In the genomic region with DNA sequence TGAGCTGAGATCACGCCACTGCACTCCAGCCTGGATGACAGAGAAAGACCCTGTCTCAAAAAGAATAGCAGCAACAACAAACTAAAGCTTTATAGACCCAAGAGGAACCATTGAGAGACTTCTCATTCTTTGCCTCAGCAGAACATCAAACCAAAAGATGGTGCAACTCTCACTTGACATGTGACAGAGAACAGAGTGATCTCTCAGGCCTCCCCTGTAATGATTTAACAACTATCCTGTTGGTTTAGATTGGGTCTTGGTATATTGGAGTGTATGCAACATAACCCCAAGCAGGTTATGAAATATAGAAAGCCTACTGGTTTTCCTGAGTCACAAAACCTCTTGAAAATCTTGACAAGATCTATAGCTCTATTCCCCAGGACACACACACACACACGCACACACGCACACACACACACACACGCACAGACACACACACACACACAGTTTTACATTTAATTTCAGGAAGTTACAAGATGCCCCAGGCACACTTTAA, we compare ENCODE assay signal across 33 cellular contexts. TPM values are rescaled to one million over a fixed set of nuclear protein-coding genes. Genes with fewer than 3 reads are reported as not detected.
"Had no signal": no experiment of that assay in that cellular context is flagged by ENCODE, and none has a peak within 500 bp of the region (broad histone marks: within the 10 kb centered on the region; RNA-seq: fewer than 3 reads in every experiment).

No MANE protein-coding gene starts in this region.

- FAIRE-seq: frontal cortex had no signal

- H3K9me3 ChIP-seq: adrenal gland, ascending aorta, colonic mucosa, esophagus squamous epithelium, ovary, prostate gland, sigmoid colon, stomach, thyroid gland, upper lobe of left lung had no signal

- ATAC-seq: activated CD4-positive, alpha-beta T cell treated with anti-CD3 and anti-CD28 coated beads for 36 hours; left cardiac atrium; naive thymus-derived CD4-positive, alpha-beta T cell; stimulated activated memory B cell treated with anti-CD40 and anti-IgM and Interleukin-4, amounts not matched to agents 10 μg/mL and 1 μg/mL and 100 μg/mL, for 72 hours; WTC11 had no signal

- H3K4me3 ChIP-seq: adrenal gland, ascending aorta, cardiac muscle cell, colonic mucosa, esophagus squamous epithelium, hepatocyte, ovary, prostate gland, sigmoid colon, smooth muscle cell, stomach, thyroid gland, upper lobe of left lung had no signal

- H3K36me3 ChIP-seq: adrenal gland, ascending aorta, cardiac muscle cell, colonic mucosa, esophagus squamous epithelium, ovary, prostate gland, sigmoid colon, stomach, thyroid gland, upper lobe of left lung had no signal

- DNase-seq: activated CD4-positive, alpha-beta T cell treated with anti-CD3 and anti-CD28 coated beads for 36 hours; activated CD4-positive, alpha-beta T cell treated with anti-CD3 and anti-CD28 coated beads, Interleukin-2, amount 50 U/mL, for 4 hours; activated effector memory CD4-positive, alpha-beta T cell treated with anti-CD3 and anti-CD28 coated beads, Interleukin-2, amount 50 U/mL, for 16 hours; activated naive CD4-positive, alpha-beta T cell treated with anti-CD3 and anti-CD28 coated beads for 36 hours; activated naive CD8-positive, alpha-beta T cell treated with anti-CD3 and anti-CD28 coated beads for 36 hours; adrenal gland; cerebellar nuclear complex; colonic mucosa; effector CD8-positive, alpha-beta T cell; esophagus squamous epithelium; islet precursor cell; left cardiac atrium; midbrain; naive thymus-derived CD4-positive, alpha-beta T cell; ovary; retina; sigmoid colon; stimulated activated CD4-positive, alpha-beta T cell treated with anti-CD3 and anti-CD28 coated beads, Interleukin-1b, Interleukin-23, amount 100 ng/mL, for 48 hours; stimulated activated CD4-positive, alpha-beta T cell treated with anti-CD3 and anti-CD28 coated beads, Interleukin-4, amount 100 ng/mL, for 4 hours; stimulated activated CD8-positive, alpha-beta memory T cell treated with anti-CD3 and anti-CD28 coated beads, Interleukin-4, amount 100 ng/mL, for 48 hours; stomach; thyroid gland; upper lobe of left lung had no signal

- H3K4me1 ChIP-seq: adrenal gland, colonic mucosa, prostate gland had no signal

- H3K27ac ChIP-seq: adrenal gland, ascending aorta, cardiac muscle cell, colonic mucosa, epithelial cell of prostate, esophagus squamous epithelium, hepatocyte, ovary, prostate gland, sigmoid colon, stomach, thyroid gland, upper lobe of left lung had no signal

- H3K27me3 ChIP-seq: adrenal gland, ascending aorta, cardiac muscle cell, colonic mucosa, hepatocyte, ovary, sigmoid colon, stomach, thyroid gland, upper lobe of left lung had no signal

RNA-seq across cellular contexts. Expression of a gene that starts 6.4 kb away (rescaled TPM):
- total RNA-seq: activated CD4-positive, alpha-beta T cell treated with anti-CD3 and anti-CD28 coated beads for 36 hours; activated naive CD4-positive, alpha-beta T cell treated with anti-CD3 and anti-CD28 coated beads for 36 hours; activated naive CD8-positive, alpha-beta T cell treated with anti-CD3 and anti-CD28 coated beads for 36 hours; cardiac muscle cell; naive thymus-derived CD4-positive, alpha-beta T cell had no signal
- polyA plus RNA-seq: cardiac muscle cell; naive thymus-derived CD4-positive, alpha-beta T cell; neural cell had no signal
